In genomic region chr3:52052831-52053306, GRCh38 we compare ENCODE assay signal across 8 cellular contexts. TPM values are rescaled to one million over a fixed set of nuclear protein-coding genes. Genes with fewer than 3 reads are reported as not detected.
A peak's percentile ranks its signal among the peaks of the same experiment; 100 is the strongest.
DNase-seq lines count a peak whose midpoint lies in the region; ATAC-seq, FAIRE-seq and TF ChIP-seq lines count a peak whose summit lies in the region.

No MANE protein-coding gene starts in this region.

- H2AFZ ChIP-seq in mesenchymal stem cell (ENCODE audit: low read depth, low read length): no peak overlapping the region

- H4K8ac ChIP-seq in mesenchymal stem cell (ENCODE audit: low read length): peak overlapping the region; percentile 98

- peaks cover 28% of the 10 kb centered on the region for H3K4me1 Mint-ChIP-seq in WTC11
- peaks cover 48 to 62% of the 10 kb centered on the region in 2 donors for H3K4me1 Mint-ChIP-seq in effector memory CD8-positive, alpha-beta T cell (ENCODE audit: low read depth in 2 of 2)

- no peak for TF ChIP-seq CTCF in WTC11 (IDR thresholded peaks at IDR 0.05)

- H3K27ac ChIP-seq in mesenchymal stem cell (ENCODE audit: low read length, poor library complexity, severe bottlenecking): peak overlapping the region; percentile 69

- FAIRE-seq in HTR-8/SVneo (lab: Jason Lieb, UNC): peak; percentile 86

- peak overlapping the region; percentile 50 for H3K4me2 ChIP-seq in mesenchymal stem cell (ENCODE audit: low read length, poor library complexity, severe bottlenecking)

- peaks cover 47 to 59% of the 10 kb centered on the region in 2 experiments for H3K36me3 ChIP-seq in mesenchymal stem cell (ENCODE audit: control insufficient read depth in 1 of 2, insufficient read depth in 2 of 2, low read depth in 1 of 2, low read length in 2 of 2)

- H3K27me3 ChIP-seq in mesenchymal stem cell (ENCODE audit: control insufficient read depth in 1 of 2, insufficient read depth in 1 of 2, low read length in 2 of 2): no peaks in the 10 kb centered on the region

- H3K4ac ChIP-seq in mesenchymal stem cell (ENCODE audit: low read depth in 1 of 2, low read length in 2 of 2): peak overlapping the region; percentile 55 to 62

- peaks cover 55% of the 10 kb centered on the region for H3K4me1 ChIP-seq in mesenchymal stem cell (ENCODE audit: control insufficient read depth, insufficient read depth, low read depth, low read length)

- DNase-seq in AG20443 (ENCODE audit: low spot score) (peak; percentile 78), HTR-8/SVneo (ENCODE audit: insufficient read length, low spot score) (peak; percentile 81), WTC11 (ENCODE audit: low spot score) (peak; percentile 77), mesenchymal stem cell (peak; percentile 86)
- peak in 1 of 3 experiments; percentile 18 for DNase-seq in effector memory CD8-positive, alpha-beta T cell
- DNase-seq in stimulated activated CD8-positive, alpha-beta memory T cell treated with anti-CD3 and anti-CD28 coated beads, Interleukin-4, amount 100 ng/mL, for 48 hours: peak; percentile 63

- no peak overlapping the region for H3K23ac ChIP-seq in mesenchymal stem cell (ENCODE audit: low read length in 2 of 2)

- no peak overlapping the region for H2BK5ac ChIP-seq in mesenchymal stem cell (ENCODE audit: low read depth, low read length, poor library complexity, severe bottlenecking)

- POLR2A ChIA-PET in WTC11 (lab: Charles Lee): interaction anchor here (1.1 to 1.4 kb wide), 4 partner anchors 49 to 102 kb away, joined by 3 to 4 read pairs (median 3); no protein-coding TSS in a partner anchor

- CTCF ChIA-PET in WTC11 (lab: Charles Lee): interaction anchor here (0.6 to 8.3 kb wide), 36 partner anchors 9 to 336 kb away, joined by 3 to 382 read pairs (median 7); partner anchors contain the start of genes ABHD14B, GPR62, PARP3 and POC1A

- H2BK120ac ChIP-seq in mesenchymal stem cell (ENCODE audit: low read depth, low read length): no peak overlapping the region

- peaks cover 1% of the 10 kb centered on the region; the same call in 1 of the 2 replicates for H3K27me3 Mint-ChIP-seq in WTC11 (ENCODE audit: low read depth)
- H3K27me3 Mint-ChIP-seq in effector memory CD8-positive, alpha-beta T cell: no peaks in the 10 kb centered on the region

- H2BK12ac ChIP-seq in mesenchymal stem cell (ENCODE audit: low read length in 2 of 2): peak overlapping the region in 1 of 2 experiments; percentile 59

- peak overlapping the region; percentile 75 for H2BK15ac ChIP-seq in mesenchymal stem cell (ENCODE audit: low read depth, poor library complexity, severe bottlenecking)

- peak overlapping the region in 1 of 2 experiments; percentile 37 for H3K14ac ChIP-seq in mesenchymal stem cell (ENCODE audit: low read length in 2 of 2)

- H3K36me3 Mint-ChIP-seq in WTC11: peaks cover 23% of the 10 kb centered on the region
- H3K36me3 Mint-ChIP-seq in effector memory CD8-positive, alpha-beta T cell (ENCODE audit: insufficient read depth): peaks cover 73% of the 10 kb centered on the region

- H3K9me3 ChIP-seq in mesenchymal stem cell (ENCODE audit: control insufficient read depth, low read length): no peaks in the 10 kb centered on the region

- H3K9ac ChIP-seq in mesenchymal stem cell (ENCODE audit: low read length): peak overlapping the region; percentile 94

- peaks cover 13% of the 10 kb centered on the region for H3K79me1 ChIP-seq in mesenchymal stem cell (replicated peaks; ENCODE audit: low read length, poor library complexity, severe bottlenecking)

- 10% methylated on average over 10 of the region's 10 CpGs for WGBS in mesenchymal stem cell

- peak overlapping the region; percentile 95; the same call in 1 of the 2 replicates for H3K27ac Mint-ChIP-seq in WTC11
- H3K27ac Mint-ChIP-seq in effector memory CD8-positive, alpha-beta T cell: peak overlapping the region; percentile 94 to 96

- H4K91ac ChIP-seq in mesenchymal stem cell (ENCODE audit: low read length): peak overlapping the region; percentile 90

- peak overlapping the region; percentile 73 to 89 for H3K18ac ChIP-seq in mesenchymal stem cell (ENCODE audit: low read depth in 1 of 2, low read length in 2 of 2)

- peak overlapping the region; percentile 29 for H2AK5ac ChIP-seq in mesenchymal stem cell (ENCODE audit: low read length, severe bottlenecking)

- H3K9me3 Mint-ChIP-seq in WTC11: no peaks in the 10 kb centered on the region
- H3K9me3 Mint-ChIP-seq in effector memory CD8-positive, alpha-beta T cell: no peaks in the 10 kb centered on the region

- H3K4me3 ChIP-seq in mesenchymal stem cell (ENCODE audit: insufficient read depth in 1 of 2, low read depth in 1 of 2, low read length in 2 of 2): peak overlapping the region in 1 of 2 experiments; percentile 66

- no peak overlapping the region; the same call in 1 of the 2 replicates for H3K4me3 Mint-ChIP-seq in WTC11
- peak overlapping the region; percentile 91 to 96 for H3K4me3 Mint-ChIP-seq in effector memory CD8-positive, alpha-beta T cell

- ATAC-seq in WTC11 (peak; percentile 34), GM19397 (IDR thresholded peaks at IDR 0.05; ENCODE audit: unreplicated experiment) (no peak), HG03025 (IDR thresholded peaks at IDR 0.05; ENCODE audit: low FRiP score, unreplicated experiment) (no peak)
- no peak for ATAC-seq in effector memory CD8-positive, alpha-beta T cell (replicated peaks)

TF ChIP-seq in WTC11, 78 proteins besides CTCF, POLR2A, EP300 and RAD21:
- TF ChIP-seq ZNF423 (CRISPR knock-in tag; IDR thresholded peaks at IDR 0.05): 0 out of 2 replicates have a peak, but pooled peaks have one; percentile 6
- no peak for TF ChIP-seq SOX15 (CRISPR knock-in tag; IDR thresholded peaks at IDR 0.05)
- no peak for TF ChIP-seq ZSCAN18 (CRISPR knock-in tag; IDR thresholded peaks at IDR 0.05)
- TF ChIP-seq SMAD4 (CRISPR knock-in tag; IDR thresholded peaks at IDR 0.05): no peak
- peak; percentile 71; the same call in 1 of the 2 replicates for TF ChIP-seq ETV6 (CRISPR knock-in tag; IDR thresholded peaks at IDR 0.05)
- TF ChIP-seq PRRX2 (CRISPR knock-in tag; IDR thresholded peaks at IDR 0.05): no peak

RNA-seq across cellular contexts. Expression of gene DUSP7, which starts 3.5 kb away (rescaled TPM):
- 15.9 to 18.8 TPM (median 16.2 TPM) in 3 replicates for total RNA-seq in WTC11 (2021)
- 30.5 TPM for polyA plus RNA-seq in mesenchymal stem cell (2013, experiment 1 of 2)
- 30.2 TPM for polyA plus RNA-seq in mesenchymal stem cell (2013, experiment 2 of 2)

RNA-seq across cellular contexts. Expression of gene RPL29, which starts 57.2 kb away (rescaled TPM):
- 1,343 to 1,592 TPM (median 1,542 TPM) in 3 replicates for total RNA-seq in WTC11 (2021)
- polyA plus RNA-seq in mesenchymal stem cell (2013, experiment 1 of 2): 1,869 TPM
- 1,864 TPM for polyA plus RNA-seq in mesenchymal stem cell (2013, experiment 2 of 2)
